Comparison of ENCODE assay signal across 9 cellular contexts in the genomic region with DNA sequence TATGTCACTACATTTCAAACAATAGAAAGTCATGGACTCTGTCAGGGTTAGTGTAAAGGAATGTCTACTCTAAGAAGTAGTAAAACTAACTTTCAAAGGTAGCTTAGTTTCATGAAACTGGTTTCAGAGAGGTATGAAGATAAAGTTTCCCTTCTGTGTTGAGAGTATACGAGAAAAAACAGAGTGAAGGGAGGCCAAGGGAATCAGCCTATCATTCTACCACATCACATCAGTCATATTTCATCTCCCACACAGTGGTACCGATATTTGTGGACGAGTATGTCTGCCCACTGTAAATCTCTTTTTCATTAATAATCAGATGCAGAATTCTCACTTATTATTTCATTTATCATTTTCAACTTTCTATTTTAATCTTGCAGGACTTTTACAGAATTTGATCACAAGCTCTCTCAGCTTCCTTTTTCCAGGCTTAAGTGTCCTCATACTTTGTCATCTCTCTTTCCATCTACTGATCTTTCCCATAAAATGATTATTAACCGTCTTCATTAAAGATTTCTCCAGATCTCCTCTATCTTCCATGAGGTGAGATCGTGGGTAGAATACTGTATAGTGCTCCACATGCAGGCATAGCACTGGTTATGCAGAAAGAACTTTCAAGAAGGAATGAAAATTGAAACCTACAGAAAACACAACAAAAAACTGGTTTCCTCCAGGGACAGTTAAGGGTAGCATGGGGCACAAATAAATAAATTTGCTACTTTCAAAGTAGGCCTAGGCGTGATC. TPM values are rescaled to one million over a fixed set of nuclear protein-coding genes. Genes with fewer than 3 reads are reported as not detected.
DNase-seq lines count a peak whose midpoint lies in the region; ATAC-seq and TF ChIP-seq lines count a peak whose summit lies in the region.
"Had no signal": no experiment of that assay in that cellular context is flagged by ENCODE, and none has a peak within 500 bp of the region (broad histone marks: within the 10 kb centered on the region; RNA-seq: fewer than 3 reads in every experiment).

No MANE protein-coding gene starts in this region.

- DNase-seq in effector memory CD4-positive, alpha-beta T cell = no peak
- no peak for DNase-seq in retinal pigment epithelial cell (ENCODE audit: low read depth)
- DNase-seq in CD14-positive monocyte (ENCODE audit: low spot score) = no peak
- DNase-seq in NCI-H1105 treated with DMSO at 0.1 percent for 48 hours (lab: John Stamatoyannopoulos, UW) = no peak
- no peak for DNase-seq in cerebellum (ENCODE audit: low spot score)
- no peak for DNase-seq in AG20443 (ENCODE audit: low spot score)

- H3K4me3 ChIP-seq in HUES6 (ENCODE audit: low read depth, low read length) (peak overlapping the region; percentile 69), retinal pigment epithelial cell (ENCODE audit: low read length) (peak overlapping the region; percentile 68)
- peak overlapping the region; percentile 13 for H3K4me3 ChIP-seq in effector memory CD4-positive, alpha-beta T cell (ENCODE audit: insufficient read depth, low read depth, low read length, poor library complexity, severe bottlenecking)

- H3K9me3 ChIP-seq in HUES6 (ENCODE audit: control insufficient read depth, insufficient read depth, low read depth, low read length) = no peaks in the 10 kb centered on the region
- no peaks in the 10 kb centered on the region for H3K9me3 ChIP-seq in effector memory CD4-positive, alpha-beta T cell (ENCODE audit: control insufficient read depth, low read length)

- H3K27me3 ChIP-seq in HUES6 (ENCODE audit: control insufficient read depth, insufficient read depth, low read length) = no peaks in the 10 kb centered on the region; the same call in 1 of the 2 replicates
- H3K27me3 ChIP-seq in effector memory CD4-positive, alpha-beta T cell (replicated peaks; ENCODE audit: control insufficient read depth, insufficient read depth, low read length, poor library complexity, severe bottlenecking) = no peaks in the 10 kb centered on the region

- peaks cover 0 to 3% (median 0%) of the 10 kb centered on the region in 7 donors for H3K9me3 Mint-ChIP-seq in CD14-positive monocyte

- no peak overlapping the region for H3K9ac ChIP-seq in HUES6 (ENCODE audit: low read length)

- peaks cover 0 to 2% (median 0%) of the 10 kb centered on the region in 3 donors for H3K27me3 Mint-ChIP-seq in CD14-positive monocyte (ENCODE audit: low read depth in 3 of 3)

- H3K4me1 ChIP-seq in HUES6 (ENCODE audit: control insufficient read depth, insufficient read depth, low read length) = peaks cover 21% of the 10 kb centered on the region
- H3K4me1 ChIP-seq in effector memory CD4-positive, alpha-beta T cell (ENCODE audit: control insufficient read depth, insufficient read depth, low read length, poor library complexity, severe bottlenecking) = no peaks in the 10 kb centered on the region

- H3K36me3 Mint-ChIP-seq in CD14-positive monocyte = no peaks in the 10 kb centered on the region

- TF ChIP-seq CTCF in retinal pigment epithelial cell (conservative IDR thresholded peaks at IDR 0.05; ENCODE audit: low read depth, low read length) (no peak), CD14-positive monocyte (IDR thresholded peaks at IDR 0.05) (no peak)

- no peak overlapping the region for H3K27ac Mint-ChIP-seq in CD14-positive monocyte

- no peaks in the 10 kb centered on the region for H3K36me3 ChIP-seq in HUES6 (ENCODE audit: control insufficient read depth, insufficient read depth, low read length)
- no peaks in the 10 kb centered on the region for H3K36me3 ChIP-seq in effector memory CD4-positive, alpha-beta T cell (ENCODE audit: control insufficient read depth, insufficient read depth, low read length)

- peaks cover 13% of the 10 kb centered on the region for H3K4me1 Mint-ChIP-seq in CD14-positive monocyte

- ATAC-seq in GM18870 (IDR thresholded peaks at IDR 0.05; ENCODE audit: unreplicated experiment) = peak; percentile 20

- intact Hi-C loops in CD14-positive monocyte (cut with micrococcal nuclease) = loop anchor here (1.0 to 5.0 kb wide), 3 partner anchors 201 to 492 kb away; no protein-coding TSS in a partner anchor

- H3K27ac ChIP-seq in HUES6 (ENCODE audit: low read depth, low read length) = no peak overlapping the region
- H3K27ac ChIP-seq in effector memory CD4-positive, alpha-beta T cell (ENCODE audit: insufficient read depth, low read length, poor library complexity, severe bottlenecking) = no peak overlapping the region
- H3K27ac ChIP-seq: HL-60 had no signal

- peak overlapping the region in 1 of 2 donors; percentile 81 for H3K4me3 Mint-ChIP-seq in CD14-positive monocyte

RNA-seq across cellular contexts. Expression of a gene that starts 11.5 kb away (rescaled TPM):
- 10 to 100 TPM; 64.8 to 99.7 TPM for polyA plus RNA-seq in CD14-positive monocyte
- total RNA-seq in cerebellum = 13.4 TPM

Comparison
In these comparisons a context has a peak if more than half of its experiments do, and no peak if none do; other contexts are left out.
1. H3K4me3 ChIP-seq: peak in every context shown above with its lines; median percentile 69 in HUES6; 68 in retinal pigment epithelial cell; 13 in effector memory CD4-positive, alpha-beta T cell.